14 cellular contexts compared by ENCODE assay signal in genomic region chr7:28077616-28078015, GRCh38.
"Had no signal": no experiment of that assay in that cellular context is flagged by ENCODE, and none has a peak within 500 bp of the region (broad histone marks: within the 10 kb centered on the region; RNA-seq: fewer than 3 reads in every experiment).

No MANE protein-coding gene starts in this region.

- H3K9me3 ChIP-seq: adrenal gland, breast epithelium, esophagus muscularis mucosa, right atrium auricular region, tibial artery had no signal

- H3K27ac ChIP-seq: adrenal gland, breast epithelium, esophagus muscularis mucosa, right atrium auricular region, tibial artery had no signal

- H3K4me3 Mint-ChIP-seq: activated CD8-positive, alpha-beta T cell treated with anti-CD3 and anti-CD28 coated beads, Interleukin-2, amount 10 ng/mL, durations not matched to agents 7 days and 5 days; activated T-cell treated with anti-CD3 and anti-CD28 coated beads, Interleukin-2, amount 50 U/mL, for 4 hours; memory B cell; naive thymus-derived CD8-positive, alpha-beta T cell had no signal

- H3K27me3 Mint-ChIP-seq: memory B cell; naive thymus-derived CD8-positive, alpha-beta T cell had no signal

- DNase-seq: activated gamma-delta T cell, cortex of kidney, T1000, tibial artery had no signal

- ATAC-seq: activated CD8-positive, alpha-beta T cell treated with anti-CD3 and anti-CD28 coated beads, Interleukin-2, amount 10 ng/mL, durations not matched to agents 7 days and 5 days had no signal

- H3K4me1 ChIP-seq: breast epithelium had no signal

- H3K27ac Mint-ChIP-seq: activated CD8-positive, alpha-beta T cell treated with anti-CD3 and anti-CD28 coated beads, Interleukin-2, amount 10 ng/mL, durations not matched to agents 7 days and 5 days; activated naive CD4-positive, alpha-beta T cell treated with anti-CD3 and anti-CD28 coated beads, Interleukin-2, amount 50 U/mL, for 72 hours; memory B cell; naive thymus-derived CD8-positive, alpha-beta T cell; progenitor cell of endocrine pancreas had no signal

- H3K9me3 Mint-ChIP-seq: activated naive CD4-positive, alpha-beta T cell treated with anti-CD3 and anti-CD28 coated beads, Interleukin-2, amount 50 U/mL, for 72 hours; activated T-cell treated with anti-CD3 and anti-CD28 coated beads, Interleukin-2, amount 50 U/mL, for 4 hours; memory B cell; naive thymus-derived CD8-positive, alpha-beta T cell had no signal

- H3K36me3 Mint-ChIP-seq: activated naive CD4-positive, alpha-beta T cell treated with anti-CD3 and anti-CD28 coated beads, Interleukin-2, amount 50 U/mL, for 72 hours; naive thymus-derived CD8-positive, alpha-beta T cell had no signal

- H3K27me3 ChIP-seq: adrenal gland, breast epithelium, esophagus muscularis mucosa, right atrium auricular region, tibial artery had no signal

- H3K4me3 ChIP-seq: adrenal gland, breast epithelium, esophagus muscularis mucosa, right atrium auricular region, tibial artery had no signal

- H3K36me3 ChIP-seq: adrenal gland, breast epithelium, esophagus muscularis mucosa, right atrium auricular region, tibial artery had no signal
